1 cellular context compared by ENCODE assay signal in genomic region chr6:13908955-13909381, GRCh38.
TF ChIP-seq lines count a peak whose summit lies in the region.

No MANE protein-coding gene starts in this region.

TF ChIP-seq in SK-N-SH, 30 proteins besides CTCF, POLR2A, EP300 and RAD21 (continued from another document):
- no peak for TF ChIP-seq USF1 (IDR thresholded peaks at IDR 0.05; ENCODE audit: borderline replicate concordance, low read depth)
